ENCODE assay signal across 26 cellular contexts in the genomic region with DNA sequence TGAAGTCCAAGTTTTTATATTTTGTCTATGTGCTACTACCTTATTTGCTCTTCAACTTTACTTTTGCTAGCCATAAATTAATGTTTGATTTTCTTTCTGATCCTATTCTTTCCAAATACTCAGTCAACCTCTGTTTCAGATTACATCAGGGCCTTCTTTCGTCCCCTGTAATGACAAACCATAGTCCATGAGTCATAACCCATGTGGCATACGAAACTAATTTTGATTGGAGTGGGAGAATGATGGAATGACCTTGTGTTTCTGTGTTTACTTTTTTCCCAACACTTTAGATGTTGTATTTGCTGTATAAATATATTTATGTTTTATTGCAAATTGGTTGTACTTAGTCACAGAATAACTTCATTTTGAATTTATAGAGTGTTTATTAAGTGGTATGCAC.
"Had no signal": no experiment of that assay in that cellular context is flagged by ENCODE, and none has a peak within 500 bp of the region (broad histone marks: within the 10 kb centered on the region; RNA-seq: fewer than 3 reads in every experiment).

No MANE protein-coding gene starts in this region.

- ATAC-seq: activated CD8-positive, alpha-beta memory T cell treated with anti-CD3 and anti-CD28 coated beads, Interleukin-2, amount 10 ng/mL, durations not matched to agents 7 days and 5 days; activated T-cell treated with anti-CD3 and anti-CD28 coated beads, Interleukin-2, amount 50 U/mL, for 4 hours; Panc1; T-helper 17 cell; WTC11 had no signal

- DNase-seq: activated CD4-positive, alpha-beta T cell treated with anti-CD3 and anti-CD28 coated beads for 48 hours; activated CD4-positive, alpha-beta T cell treated with anti-CD3 and anti-CD28 coated beads, Interleukin-2, amount 50 U/mL, for 4 hours; activated CD4-positive, CD25-positive, alpha-beta regulatory T cell treated with anti-CD3 and anti-CD28 coated beads, Interleukin-2, amount 50 U/mL, for 72 hours; activated CD8-positive, alpha-beta memory T cell treated with anti-CD3 and anti-CD28 coated beads, Interleukin-2, amount 10 ng/mL, durations not matched to agents 7 days and 5 days; activated effector memory CD4-positive, alpha-beta T cell treated with anti-CD3 and anti-CD28 coated beads, Interleukin-2, amount 50 U/mL, for 16 hours; activated naive CD4-positive, alpha-beta T cell treated with Interleukin-2 at 50 U/mL for 16 hours; activated T-cell treated with anti-CD3 and anti-CD28 coated beads, Interleukin-2, amount 50 U/mL, for 4 hours; brain microvascular endothelial cell; cerebellar nuclear complex; NCI-H1105; NCI-H1436; NCI-H1694 treated with DMSO at 0.1 percent for 48 hours; NCI-H2029 treated with DMSO at 0.1 percent for 48 hours; NCI-H345; NCI-H510A; NCI-H526 treated with DMSO at 0.1 percent for 48 hours; NK-92 treated with Interleukin-12 subunit alpha and Interleukin-12 subunit beta, amount 100 ng/mL, for 24 hours; OCI-M1; Right ventricle myocardium superior; T-helper 17 cell; T-helper 9 cell had no signal

- H3K27ac ChIP-seq: brain microvascular endothelial cell, RWPE1 had no signal

- H3K9me3 Mint-ChIP-seq: WTC11 had no signal

- H3K36me3 Mint-ChIP-seq: activated CD8-positive, alpha-beta memory T cell treated with anti-CD3 and anti-CD28 coated beads, Interleukin-2, amount 10 ng/mL, durations not matched to agents 7 days and 5 days; activated naive CD8-positive, alpha-beta T cell; WTC11 had no signal

- FAIRE-seq: colon had no signal

- H3K27ac Mint-ChIP-seq: activated CD8-positive, alpha-beta memory T cell treated with anti-CD3 and anti-CD28 coated beads, Interleukin-2, amount 10 ng/mL, durations not matched to agents 7 days and 5 days; activated naive CD8-positive, alpha-beta T cell; T-helper 17 cell; WTC11 had no signal
